In the genomic region with DNA sequence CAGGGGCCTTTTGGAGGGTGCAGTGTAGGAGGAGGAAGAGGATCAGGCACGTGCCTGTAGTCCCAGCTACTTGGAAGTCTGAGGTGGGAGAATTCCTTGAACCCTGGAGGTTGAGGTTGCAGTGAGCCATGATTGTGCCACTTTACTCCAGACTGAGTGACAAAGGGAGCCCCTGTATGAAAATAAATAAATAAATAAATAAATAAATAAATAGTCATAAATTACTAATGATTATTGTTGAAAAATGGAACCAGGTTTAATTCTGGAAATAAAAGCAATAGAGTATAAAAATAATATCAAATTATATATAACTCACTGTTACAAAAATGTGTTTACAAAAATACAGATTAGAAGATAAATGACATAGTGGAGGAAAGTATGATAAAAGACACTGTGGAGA, we compare ENCODE assay signal across 38 cellular contexts. TPM values are rescaled to one million over a fixed set of nuclear protein-coding genes. Genes with fewer than 3 reads are reported as not detected.
"Had no signal": no experiment of that assay in that cellular context is flagged by ENCODE, and none has a peak within 500 bp of the region (broad histone marks: within the 10 kb centered on the region; RNA-seq: fewer than 3 reads in every experiment).

No MANE protein-coding gene starts in this region.

- DNase-seq: Karpas-422, Kasumi-1, MG63, MM.1S, MV-4-11, NCI-H1048, NCI-H1092, NCI-H1092 treated with DMSO at 0.1 percent for 48 hours, NCI-H1105, NCI-H1105 treated with DMSO at 0.1 percent for 48 hours, NCI-H1417, NCI-H1417 treated with DMSO at 0.1 percent for 48 hours, NCI-H1436, NCI-H1436 treated with DMSO at 0.1 percent for 48 hours, NCI-H146, NCI-H1694, NCI-H1694 treated with DMSO at 0.1 percent for 48 hours, NCI-H187, NCI-H187 treated with DMSO at 0.1 percent for 48 hours, NCI-H1930, NCI-H2029, NCI-H2029 treated with DMSO at 0.1 percent for 48 hours, NCI-H2081, NCI-H2081 treated with DMSO at 0.1 percent for 48 hours, NCI-H2107, NCI-H2171, NCI-H2171 treated with DMSO at 0.1 percent for 48 hours, NCI-H2227 treated with DMSO at 0.1 percent for 48 hours, NCI-H226, NCI-H345, NCI-H446, NCI-H446 treated with DMSO at 0.1 percent for 48 hours, NCI-H510A, NCI-H510A treated with DMSO at 0.1 percent for 48 hours, NCI-H524 had no signal

- H3K9me3 ChIP-seq: MG63 had no signal

- H3K4me3 ChIP-seq: MG63 had no signal

- H3K27me3 ChIP-seq: MG63 had no signal

- H3K36me3 ChIP-seq: MG63 had no signal

RNA-seq across cellular contexts. Expression of gene GRIA4, which starts 37.9 kb away (rescaled TPM):
- total RNA-seq: LHCN-M2, MCF 10A, NCI-H460 had no signal
